In the genomic region with DNA sequence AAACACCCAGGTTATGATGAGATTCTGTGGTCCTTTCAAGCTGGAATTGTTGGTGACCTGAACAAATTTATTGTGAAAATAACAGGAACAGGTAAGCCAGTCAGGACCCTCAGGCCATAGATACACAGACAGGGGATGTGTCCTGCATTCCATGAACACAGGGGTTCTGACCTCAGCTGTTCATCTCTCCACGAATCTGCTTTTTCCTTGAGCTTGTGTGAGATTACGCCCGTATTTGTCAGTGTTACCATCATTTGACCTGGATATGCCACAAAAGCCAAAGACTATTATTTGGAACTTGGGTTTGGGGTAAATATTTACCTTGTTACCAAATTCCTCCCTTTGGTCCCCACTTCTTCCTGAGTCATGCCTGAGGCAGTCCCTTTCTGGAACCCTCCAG, we compare ENCODE assay signal across 2 cellular contexts.
TF ChIP-seq lines count a peak whose summit lies in the region.

No MANE protein-coding gene starts in this region.

TF ChIP-seq in SK-N-SH treated with all-trans-retinoic acid at 6 μM for 48 hours, 23 proteins besides CTCF, POLR2A, EP300 and RAD21 (continued from another document):
- TF ChIP-seq, protein P1, sequence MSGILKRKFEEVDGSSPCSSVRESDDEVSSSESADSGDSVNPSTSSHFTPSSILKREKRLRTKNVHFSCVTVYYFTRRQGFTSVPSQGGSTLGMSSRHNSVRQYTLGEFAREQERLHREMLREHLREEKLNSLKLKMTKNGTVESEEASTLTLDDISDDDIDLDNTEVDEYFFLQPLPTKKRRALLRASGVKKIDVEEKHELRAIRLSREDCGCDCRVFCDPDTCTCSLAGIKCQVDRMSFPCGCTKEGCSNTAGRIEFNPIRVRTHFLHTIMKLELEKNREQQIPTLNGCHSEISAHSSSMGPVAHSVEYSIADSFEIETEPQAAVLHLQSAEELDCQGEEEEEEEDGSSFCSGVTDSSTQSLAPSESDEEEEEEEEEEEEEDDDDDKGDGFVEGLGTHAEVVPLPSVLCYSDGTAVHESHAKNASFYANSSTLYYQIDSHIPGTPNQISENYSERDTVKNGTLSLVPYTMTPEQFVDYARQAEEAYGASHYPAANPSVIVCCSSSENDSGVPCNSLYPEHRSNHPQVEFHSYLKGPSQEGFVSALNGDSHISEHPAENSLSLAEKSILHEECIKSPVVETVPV (CRISPR knock-in tag; IDR thresholded peaks at IDR 0.05), result no peak
- TF ChIP-seq, protein P2, sequence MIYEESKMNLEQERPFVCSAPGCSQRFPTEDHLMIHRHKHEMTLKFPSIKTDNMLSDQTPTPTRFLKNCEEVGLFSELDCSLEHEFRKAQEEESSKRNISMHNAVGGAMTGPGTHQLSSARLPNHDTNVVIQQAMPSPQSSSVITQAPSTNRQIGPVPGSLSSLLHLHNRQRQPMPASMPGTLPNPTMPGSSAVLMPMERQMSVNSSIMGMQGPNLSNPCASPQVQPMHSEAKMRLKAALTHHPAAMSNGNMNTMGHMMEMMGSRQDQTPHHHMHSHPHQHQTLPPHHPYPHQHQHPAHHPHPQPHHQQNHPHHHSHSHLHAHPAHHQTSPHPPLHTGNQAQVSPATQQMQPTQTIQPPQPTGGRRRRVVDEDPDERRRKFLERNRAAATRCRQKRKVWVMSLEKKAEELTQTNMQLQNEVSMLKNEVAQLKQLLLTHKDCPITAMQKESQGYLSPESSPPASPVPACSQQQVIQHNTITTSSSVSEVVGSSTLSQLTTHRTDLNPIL (CRISPR knock-in tag; IDR thresholded peaks at IDR 0.05; ENCODE audit: low read depth), result no peak
- TF ChIP-seq TOX (CRISPR knock-in tag; IDR thresholded peaks at IDR 0.05; ENCODE audit: borderline replicate concordance) (no peak), SNAI2 (CRISPR knock-in tag; IDR thresholded peaks at IDR 0.05) (no peak)

TF ChIP-seq in SK-N-SH, 30 proteins besides CTCF, POLR2A, EP300 and RAD21 (continued from another document):
- TF ChIP-seq, protein P3, sequence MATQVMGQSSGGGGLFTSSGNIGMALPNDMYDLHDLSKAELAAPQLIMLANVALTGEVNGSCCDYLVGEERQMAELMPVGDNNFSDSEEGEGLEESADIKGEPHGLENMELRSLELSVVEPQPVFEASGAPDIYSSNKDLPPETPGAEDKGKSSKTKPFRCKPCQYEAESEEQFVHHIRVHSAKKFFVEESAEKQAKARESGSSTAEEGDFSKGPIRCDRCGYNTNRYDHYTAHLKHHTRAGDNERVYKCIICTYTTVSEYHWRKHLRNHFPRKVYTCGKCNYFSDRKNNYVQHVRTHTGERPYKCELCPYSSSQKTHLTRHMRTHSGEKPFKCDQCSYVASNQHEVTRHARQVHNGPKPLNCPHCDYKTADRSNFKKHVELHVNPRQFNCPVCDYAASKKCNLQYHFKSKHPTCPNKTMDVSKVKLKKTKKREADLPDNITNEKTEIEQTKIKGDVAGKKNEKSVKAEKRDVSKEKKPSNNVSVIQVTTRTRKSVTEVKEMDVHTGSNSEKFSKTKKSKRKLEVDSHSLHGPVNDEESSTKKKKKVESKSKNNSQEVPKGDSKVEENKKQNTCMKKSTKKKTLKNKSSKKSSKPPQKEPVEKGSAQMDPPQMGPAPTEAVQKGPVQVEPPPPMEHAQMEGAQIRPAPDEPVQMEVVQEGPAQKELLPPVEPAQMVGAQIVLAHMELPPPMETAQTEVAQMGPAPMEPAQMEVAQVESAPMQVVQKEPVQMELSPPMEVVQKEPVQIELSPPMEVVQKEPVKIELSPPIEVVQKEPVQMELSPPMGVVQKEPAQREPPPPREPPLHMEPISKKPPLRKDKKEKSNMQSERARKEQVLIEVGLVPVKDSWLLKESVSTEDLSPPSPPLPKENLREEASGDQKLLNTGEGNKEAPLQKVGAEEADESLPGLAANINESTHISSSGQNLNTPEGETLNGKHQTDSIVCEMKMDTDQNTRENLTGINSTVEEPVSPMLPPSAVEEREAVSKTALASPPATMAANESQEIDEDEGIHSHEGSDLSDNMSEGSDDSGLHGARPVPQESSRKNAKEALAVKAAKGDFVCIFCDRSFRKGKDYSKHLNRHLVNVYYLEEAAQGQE (IDR thresholded peaks at IDR 0.05; ENCODE audit: low read depth, low read length), result no peak
TF ChIP-seq in SK-N-SH: peak in this region for 0.
